Comparison of ENCODE assay signal across 8 cellular contexts in genomic region chr2:158458617-158458920, GRCh38. TPM values are rescaled to one million over a fixed set of nuclear protein-coding genes. Genes with fewer than 3 reads are reported as not detected.
A peak's percentile ranks its signal among the peaks of the same experiment; 100 is the strongest.
DNase-seq lines count a peak whose midpoint lies in the region; ATAC-seq and TF ChIP-seq lines count a peak whose summit lies in the region.

No MANE protein-coding gene starts in this region.

- no peak overlapping the region for H2BK12ac ChIP-seq in neuronal stem cell (ENCODE audit: low read length)

- H4K8ac ChIP-seq in neuronal stem cell (ENCODE audit: low read depth, low read length) = no peak overlapping the region

- H3K36me3 Mint-ChIP-seq in Caco-2 (ENCODE audit: insufficient read depth, unreplicated experiment) = peaks cover 35% of the 10 kb centered on the region

- WGBS in neuronal stem cell (ENCODE audit: extremely low coverage in 2 of 2, insufficient read length in 2 of 2, insufficient replicate concordance in 1 of 2), 2 donors = no CpG with 5 or more reads among the region's 9 CpGs

- H3K27me3 ChIP-seq in Caco-2 (replicated peaks; ENCODE audit: control insufficient read depth, insufficient read depth, low read length) (no peaks in the 10 kb centered on the region), PC-3 (ENCODE audit: low read length) (no peaks in the 10 kb centered on the region), endocrine pancreas (ENCODE audit: control insufficient read depth, insufficient read depth, low read length) (no peaks in the 10 kb centered on the region), neuronal stem cell (ENCODE audit: control insufficient read depth in 3 of 3, insufficient read depth in 3 of 3, low read depth in 1 of 3, low read length in 3 of 3) (peaks cover 0 to 9% (median 0%) of the 10 kb centered on the region in 3 experiments)

- TF ChIP-seq CTCF in Caco-2 (IDR thresholded peaks at IDR 0.05; ENCODE audit: insufficient read depth in 1 of 2, low read depth in 1 of 2, low read length in 1 of 2, severe bottlenecking in 1 of 2, unreplicated experiment in 1 of 2) (no peak), PC-3 (conservative IDR thresholded peaks at IDR 0.05; ENCODE audit: low read depth, low read length) (no peak)

- H3K23ac ChIP-seq in neuronal stem cell (ENCODE audit: low read depth, low read length, poor library complexity) = no peak overlapping the region

- H3K18ac ChIP-seq in neuronal stem cell (ENCODE audit: low read length) = no peak overlapping the region

- H2BK15ac ChIP-seq in neuronal stem cell (ENCODE audit: low read length) = no peak overlapping the region

- no peak overlapping the region for H3K4ac ChIP-seq in neuronal stem cell (ENCODE audit: low read length)

- H3K9me2 ChIP-seq in PC-3 (replicated peaks; ENCODE audit: low read length) = no peaks in the 10 kb centered on the region

- DNase-seq in Caco-2 (no peak), PC-3 (peak; percentile 14), neuronal stem cell (ENCODE audit: low spot score) (no peak), SIG-M5 (lab: John Stamatoyannopoulos, UW) (no peak), kidney glomerular epithelial cell (lab: John Stamatoyannopoulos, UW) (no peak)
- no peak for DNase-seq in stimulated activated CD4-positive, alpha-beta T cell treated with anti-CD3 and anti-CD28 coated beads, Interleukin-12 subunit alpha, Interleukin-12 subunit beta, amount 100 ng/mL, for 4 hours

- peak overlapping the region; percentile 98 for H3K4me3 Mint-ChIP-seq in Caco-2 (ENCODE audit: unreplicated experiment)

- no peaks in the 10 kb centered on the region for H3F3A ChIP-seq in PC-3 (ENCODE audit: low read length, unreplicated experiment)

- H3K14ac ChIP-seq in neuronal stem cell (ENCODE audit: low read length) = no peak overlapping the region

- no peaks in the 10 kb centered on the region for H3K79me1 ChIP-seq in neuronal stem cell (ENCODE audit: low read depth, low read length)

- no peak overlapping the region for H2BK120ac ChIP-seq in neuronal stem cell (ENCODE audit: low read depth, low read length)

- peaks cover 13% of the 10 kb centered on the region for H3K4me1 Mint-ChIP-seq in Caco-2 (ENCODE audit: low read depth, unreplicated experiment)

- peak overlapping the region; percentile 46 for H3K4me3 ChIP-seq in Caco-2 (ENCODE audit: low read depth, low read length)
- peak overlapping the region; percentile 76 for H3K4me3 ChIP-seq in PC-3 (ENCODE audit: low read length)
- H3K4me3 ChIP-seq in endocrine pancreas (ENCODE audit: control insufficient read depth, insufficient read depth, low read length) = peak overlapping the region; percentile 50
- peak overlapping the region; percentile 85 to 96 for H3K4me3 ChIP-seq in neuronal stem cell (ENCODE audit: low read length in 2 of 2)

- H4K20me1 ChIP-seq in PC-3 (ENCODE audit: low read length) = peaks cover 31% of the 10 kb centered on the region

- H3K4me1 ChIP-seq in Caco-2 = peaks cover 31% of the 10 kb centered on the region
- peaks cover 33% of the 10 kb centered on the region for H3K4me1 ChIP-seq in PC-3 (ENCODE audit: insufficient read depth, low read length)
- H3K4me1 ChIP-seq in endocrine pancreas (ENCODE audit: control insufficient read depth, insufficient read depth, low read length) = peaks cover 4% of the 10 kb centered on the region
- H3K4me1 ChIP-seq in neuronal stem cell (ENCODE audit: control insufficient read depth in 2 of 2, insufficient read depth in 1 of 2, low read depth in 1 of 2, low read length in 2 of 2) = peaks cover 10 to 18% of the 10 kb centered on the region in 2 donors

- H2AFZ ChIP-seq in PC-3 (ENCODE audit: low read length) = peak overlapping the region; percentile 77; the same call in 1 of the 2 replicates
- H2AFZ ChIP-seq in neuronal stem cell (ENCODE audit: low read length) = peak overlapping the region; percentile 99

- ATAC-seq in PC-3 = no peak
- no peak for ATAC-seq in HG02870 (IDR thresholded peaks at IDR 0.05; ENCODE audit: unreplicated experiment)

- no peaks in the 10 kb centered on the region for H3K9me3 Mint-ChIP-seq in Caco-2 (ENCODE audit: unreplicated experiment)

- H3K27ac Mint-ChIP-seq in Caco-2 (ENCODE audit: unreplicated experiment) = peak overlapping the region; percentile 97

- CTCF ChIA-PET in Caco-2 (lab: Charles Lee) (interaction anchor here (1.2 to 1.4 kb wide), 3 partner anchors 31 to 279 kb away, joined by 3 to 4 read pairs (median 4); no protein-coding TSS in a partner anchor), PC-3 (lab: Charles Lee) (interaction anchor here (0.5 kb wide), 1 partner anchor 78 kb away, joined by 3 read pairs; no protein-coding TSS in a partner anchor)

- H4K91ac ChIP-seq in neuronal stem cell (ENCODE audit: low read depth, low read length, poor library complexity) = no peak overlapping the region

- H3K4me2 ChIP-seq in PC-3 (ENCODE audit: low read length) (peak overlapping the region; percentile 99), neuronal stem cell (ENCODE audit: insufficient read depth, low read length, poor library complexity, severe bottlenecking) (peak overlapping the region; percentile 63)

- H3K27ac ChIP-seq in PC-3 (ENCODE audit: low read length) = no peak overlapping the region
- peak overlapping the region; percentile 97 for H3K27ac ChIP-seq in neuronal stem cell (replicated peaks; ENCODE audit: low read length)

- BruUV-seq in Caco-2 (replicated peaks; lab: Mats Ljungman, UMichigan) (TSS peak; percentile 40), PC-3 (replicated peaks; lab: Mats Ljungman, UMichigan) (TSS peak; percentile 40)

- no peak overlapping the region for H2BK5ac ChIP-seq in neuronal stem cell (ENCODE audit: low read length)

- POLR2A ChIA-PET in Caco-2 (lab: Charles Lee) = interaction anchor here (0.7 to 1.3 kb wide), 4 partner anchors 44 to 1157 kb away, joined by 3 to 5 read pairs (median 4); no protein-coding TSS in a partner anchor
- POLR2A ChIA-PET in PC-3 (lab: Charles Lee; ENCODE audit: unreplicated experiment) = no interaction called here

- no peak overlapping the region for H2AK5ac ChIP-seq in neuronal stem cell (ENCODE audit: low read depth, low read length)

- H3K27me3 Mint-ChIP-seq in Caco-2 (ENCODE audit: insufficient read depth, unreplicated experiment) = no peaks in the 10 kb centered on the region

- H3K9ac ChIP-seq in PC-3 (ENCODE audit: low read length) (peak overlapping the region; percentile 70; the same call in 1 of the 2 replicates), endocrine pancreas (ENCODE audit: control insufficient read depth, insufficient read depth, low read length) (no peak overlapping the region), neuronal stem cell (ENCODE audit: low read depth, low read length, poor library complexity) (no peak overlapping the region)

- no peaks in the 10 kb centered on the region for H3K36me3 ChIP-seq in Caco-2 (ENCODE audit: control insufficient read depth, insufficient read depth, low read length)
- H3K36me3 ChIP-seq in PC-3 (ENCODE audit: low read depth, low read length) = peaks cover 3% of the 10 kb centered on the region; the same call in 1 of the 2 replicates
- H3K36me3 ChIP-seq in endocrine pancreas (ENCODE audit: control insufficient read depth, insufficient read depth, low read length) = no peaks in the 10 kb centered on the region
- H3K36me3 ChIP-seq in neuronal stem cell (replicated peaks in 1 of 2; ENCODE audit: control insufficient read depth in 2 of 2, insufficient read depth in 2 of 2, low read length in 2 of 2) = no peaks in the 10 kb centered on the region

- intact Hi-C loops in Caco-2 (cut with micrococcal nuclease; ENCODE audit: unreplicated experiment) = loop anchor here (1.0 to 5.0 kb wide), 8 partner anchors 44 to 331 kb away; no protein-coding TSS in a partner anchor
- intact Hi-C loops in PC-3 (cut with micrococcal nuclease) = loop anchor here (1.0 kb wide), 3 partner anchors 39 to 287 kb away; no protein-coding TSS in a partner anchor

- H3K9me3 ChIP-seq in Caco-2 (no peaks in the 10 kb centered on the region), PC-3 (ENCODE audit: low read length) (no peaks in the 10 kb centered on the region), endocrine pancreas (ENCODE audit: control insufficient read depth, low read length) (no peaks in the 10 kb centered on the region), neuronal stem cell (replicated peaks in 1 of 2; ENCODE audit: control insufficient read depth in 2 of 2, insufficient read depth in 1 of 2, low read depth in 1 of 2, low read length in 2 of 2) (no peaks in the 10 kb centered on the region)

- peaks cover 65% of the 10 kb centered on the region for H3K79me2 ChIP-seq in PC-3 (ENCODE audit: low read length)

RNA-seq across cellular contexts. Expression of gene PKP4, which starts 1.8 kb away (rescaled TPM):
- 140 and 147 TPM in 2 replicates for total RNA-seq in Caco-2 (2022)
- 40.1 and 44.2 TPM in 2 replicates for total RNA-seq in PC-3 (2014; rRNA removed)
- polyA plus RNA-seq in neuronal stem cell (2013, experiment 1 of 2) = 54.8 TPM
- polyA plus RNA-seq in neuronal stem cell (2013, experiment 2 of 2) = 52.6 TPM

RNA-seq across cellular contexts. Expression of gene CCDC148, which starts 2.0 kb away (rescaled TPM):
- total RNA-seq in Caco-2 (2022) (5.3 and 6.3 TPM in 2 replicates), PC-3 (2014; rRNA removed) (0.11 and 0.46 TPM in 2 replicates)
- polyA plus RNA-seq in neuronal stem cell (2013, experiment 1 of 2) = 3.4 TPM
- polyA plus RNA-seq in neuronal stem cell (2013, experiment 2 of 2) = 3.2 TPM
